ENCODE assay signal across 1 cellular context in the genomic region with DNA sequence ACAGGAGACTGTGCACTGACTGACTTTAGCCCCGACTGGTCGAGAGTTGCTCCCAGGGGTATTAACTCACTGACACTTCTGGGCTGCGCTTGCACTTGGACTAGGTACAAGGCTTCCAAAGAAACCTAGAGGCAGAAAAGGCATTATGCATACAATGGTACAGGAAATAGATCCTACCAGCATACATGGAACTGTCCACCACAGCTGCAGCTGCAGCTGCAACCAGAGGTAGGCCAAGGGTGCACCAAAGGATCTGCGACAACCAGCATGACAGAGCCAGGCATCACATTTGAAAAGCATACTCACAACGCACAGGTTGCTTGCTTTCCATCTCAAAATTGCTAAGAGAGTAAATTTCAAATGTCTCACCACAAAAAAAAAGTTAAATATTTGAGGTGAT.
TF ChIP-seq lines count a peak whose summit lies in the region.

No MANE protein-coding gene starts in this region.

TF ChIP-seq in HepG2, 621 proteins besides CTCF, POLR2A, EP300 and RAD21:
- TF ChIP-seq, protein P1, sequence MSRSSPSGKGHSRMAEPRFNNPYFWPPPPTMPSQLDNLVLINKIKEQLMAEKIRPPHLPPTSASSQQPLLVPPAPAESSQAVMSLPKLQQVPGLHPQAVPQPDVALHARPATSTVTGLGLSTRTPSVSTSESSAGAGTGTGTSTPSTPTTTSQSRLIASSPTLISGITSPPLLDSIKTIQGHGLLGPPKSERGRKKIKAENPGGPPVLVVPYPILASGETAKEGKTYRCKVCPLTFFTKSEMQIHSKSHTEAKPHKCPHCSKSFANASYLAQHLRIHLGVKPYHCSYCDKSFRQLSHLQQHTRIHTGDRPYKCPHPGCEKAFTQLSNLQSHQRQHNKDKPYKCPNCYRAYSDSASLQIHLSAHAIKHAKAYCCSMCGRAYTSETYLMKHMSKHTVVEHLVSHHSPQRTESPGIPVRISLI (CRISPR knock-in tag; IDR thresholded peaks at IDR 0.05; ENCODE audit: borderline replicate concordance) = no peak
TF ChIP-seq in HepG2: peak in this region for 0.
